In genomic region chr9:126805546-126806262, GRCh38 we compare ENCODE assay signal across 8 cellular contexts. TPM values are rescaled to one million over a fixed set of nuclear protein-coding genes. Genes with fewer than 3 reads are reported as not detected.
DNase-seq lines count a peak whose midpoint lies in the region; ATAC-seq and TF ChIP-seq lines count a peak whose summit lies in the region.

No MANE protein-coding gene starts in this region.

- ATAC-seq in GM21619 (IDR thresholded peaks at IDR 0.05; ENCODE audit: unreplicated experiment) (peak; percentile 71), mucosa of descending colon (peak; percentile 85)

- H3K4me3 ChIP-seq in duodenal mucosa (ENCODE audit: low read depth in 1 of 2, low read length in 2 of 2) (peak overlapping the region; percentile 89 to 98), mucosa of descending colon (peak overlapping the region; percentile 96)

- TF ChIP-seq CTCF in mucosa of descending colon (IDR thresholded peaks at IDR 0.05): no peak

- peak overlapping the region; percentile 82 to 87 for H3K9ac ChIP-seq in duodenal mucosa (ENCODE audit: low read depth in 1 of 2, low read length in 2 of 2)

- peak overlapping the region; percentile 86 for H3K27ac ChIP-seq in duodenal mucosa (ENCODE audit: low read depth, low read length)

- DNase-seq in EH (ENCODE audit: low read depth) (peak; percentile 56), Kasumi-1 (lab: John Stamatoyannopoulos, UW) (peak; percentile 40 to 50), mucosa of descending colon (peak; percentile 57 to 75 (median 58)), epidermal melanocyte (ENCODE audit: insufficient read length, low spot score) (no peak)
- DNase-seq in activated CD4-positive, alpha-beta T cell treated with anti-CD3 and anti-CD28 coated beads for 48 hours: peak; percentile 90
- peak; percentile 74 to 77 for DNase-seq in stimulated activated CD8-positive, alpha-beta memory T cell treated with anti-CD3 and anti-CD28 coated beads, Interleukin-7, amount 100 ng/mL, for 4 hours (ENCODE audit: low read depth in 2 of 2)

- H3K9me3 ChIP-seq in duodenal mucosa (ENCODE audit: control insufficient read depth in 1 of 2, low read length in 2 of 2): no peaks in the 10 kb centered on the region
- H3K9me3 ChIP-seq in mucosa of descending colon: no peaks in the 10 kb centered on the region

- no peaks in the 10 kb centered on the region for H3K27me3 ChIP-seq in duodenal mucosa (ENCODE audit: control insufficient read depth in 1 of 2, insufficient read depth in 2 of 2, low read length in 2 of 2)

- peaks cover 0 to 12% of the 10 kb centered on the region in 2 donors for H3K36me3 ChIP-seq in duodenal mucosa (ENCODE audit: control insufficient read depth in 1 of 2, insufficient read depth in 2 of 2, low read length in 2 of 2)
- no peaks in the 10 kb centered on the region for H3K36me3 ChIP-seq in mucosa of descending colon (ENCODE audit: low read depth)

- intact Hi-C loops in mucosa of descending colon (cut with DNase I, micrococcal nuclease): no loop called here

- H3K4me1 ChIP-seq in duodenal mucosa (ENCODE audit: control insufficient read depth in 1 of 2, insufficient read depth in 2 of 2, low read length in 2 of 2): peaks cover 11 to 19% of the 10 kb centered on the region in 2 donors
- H3K4me1 ChIP-seq in mucosa of descending colon (ENCODE audit: low read depth): peaks cover 15% of the 10 kb centered on the region

RNA-seq across cellular contexts. Expression of gene ZBTB43, which starts 0.9 kb away (rescaled TPM):
- 10 to 100 TPM; 18.8 to 24.0 (median 21.7) TPM for total RNA-seq in mucosa of descending colon

RNA-seq across cellular contexts. Expression of gene ZBTB34, which starts 54.7 kb away (rescaled TPM):
- 10 to 100 TPM in 1 of 3 donors, 1 to 10 TPM in 2; 7.7 to 12.3 (median 10.0) TPM for total RNA-seq in mucosa of descending colon
